13 cellular contexts compared by ENCODE assay signal in genomic region chr3:41507336-41508062, GRCh38.
"Had no signal": no experiment of that assay in that cellular context is flagged by ENCODE, and none has a peak within 500 bp of the region (broad histone marks: within the 10 kb centered on the region; RNA-seq: fewer than 3 reads in every experiment).

No MANE protein-coding gene starts in this region.

- H3K27ac ChIP-seq: dorsolateral prefrontal cortex had no signal

- H3K27ac Mint-ChIP-seq: activated naive CD4-positive, alpha-beta T cell treated with anti-CD3 and anti-CD28 coated beads, Interleukin-2, amount 50 U/mL, for 72 hours; mesothelial cell of epicardium; T-helper 2 cell treated with Interferon-gamma antibody and Interleukin-4, amounts not matched to agents 5 μg/mL and 100 μg/mL, for 36 hours had no signal

- H3K27me3 ChIP-seq: dorsolateral prefrontal cortex had no signal

- ATAC-seq: activated CD4-positive, CD25-positive, alpha-beta regulatory T cell treated with anti-CD3 and anti-CD28 coated beads, Interleukin-2, amount 50 U/mL, for 24 hours; activated naive CD4-positive, alpha-beta T cell treated with anti-CD3 and anti-CD28 coated beads, Interleukin-2, amount 50 U/mL, for 72 hours had no signal

- DNase-seq: activated effector memory CD4-positive, alpha-beta T cell treated with anti-CD3 and anti-CD28 coated beads, Interleukin-2, amount 50 U/mL, for 16 hours; amniotic stem cell; dorsolateral prefrontal cortex; hypothalamus; naive B cell; stimulated activated CD4-positive, alpha-beta T cell treated with anti-CD3 and anti-CD28 coated beads, Interleukin-12 subunit alpha, Interleukin-12 subunit beta, amount 100 ng/mL, for 4 hours; stimulated activated naive CD4-positive, alpha-beta T cell; substantia nigra; trophoblast cell had no signal

- H3K4me3 ChIP-seq: dorsolateral prefrontal cortex had no signal

- H3K4me3 Mint-ChIP-seq: mesothelial cell of epicardium; T-helper 2 cell treated with Interferon-gamma antibody and Interleukin-4, amounts not matched to agents 5 μg/mL and 100 μg/mL, for 36 hours had no signal

- H3K4me1 Mint-ChIP-seq: mesothelial cell of epicardium had no signal

- H3K27me3 Mint-ChIP-seq: naive B cell had no signal
